ENCODE assay signal across 8 cellular contexts in the genomic region with DNA sequence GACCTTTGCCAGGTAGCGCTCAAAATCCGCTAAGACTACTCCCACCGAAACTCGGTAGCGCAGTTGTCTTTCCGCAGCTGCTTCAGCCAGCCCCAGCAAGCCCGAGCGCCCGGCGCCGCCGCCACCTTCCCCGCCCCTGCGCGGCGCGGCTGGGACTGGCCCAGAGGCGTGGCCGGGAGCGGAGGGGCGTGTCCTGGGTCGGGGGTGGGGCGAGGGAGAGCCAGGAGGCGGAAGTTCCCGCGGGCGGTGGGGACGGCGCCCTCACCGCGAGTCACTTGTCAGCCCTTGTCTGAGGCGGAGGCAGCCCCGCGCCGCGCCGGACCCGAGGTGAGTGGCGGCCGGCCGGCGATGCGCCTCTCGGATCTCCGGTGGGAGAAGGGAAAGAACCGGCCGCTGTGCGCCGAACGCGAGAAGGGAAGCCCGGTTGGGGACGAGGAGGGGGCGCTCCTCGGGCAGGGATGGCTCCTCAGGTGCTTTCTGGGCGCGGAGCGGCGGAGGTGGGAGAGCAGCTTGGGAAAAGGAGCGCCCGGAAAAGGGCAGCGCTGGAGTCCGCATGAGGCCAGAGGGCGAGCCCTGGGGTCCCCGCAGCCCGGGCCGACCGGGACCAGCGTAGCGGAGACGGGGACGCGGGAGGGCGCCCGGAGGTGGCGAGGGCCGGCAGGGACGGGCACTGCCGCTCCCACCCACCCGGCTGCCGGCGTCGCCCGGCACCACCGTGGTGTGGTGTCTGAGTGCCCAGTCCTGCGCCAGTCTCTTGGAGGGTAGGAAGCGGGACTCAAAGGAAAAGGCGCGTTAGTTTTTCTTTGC. TPM values are rescaled to one million over a fixed set of nuclear protein-coding genes. Genes with fewer than 3 reads are reported as not detected.
A peak's percentile ranks its signal among the peaks of the same experiment; 100 is the strongest.
DNase-seq lines count a peak whose midpoint lies in the region; TF ChIP-seq lines count a peak whose summit lies in the region.

A gene with protein sequence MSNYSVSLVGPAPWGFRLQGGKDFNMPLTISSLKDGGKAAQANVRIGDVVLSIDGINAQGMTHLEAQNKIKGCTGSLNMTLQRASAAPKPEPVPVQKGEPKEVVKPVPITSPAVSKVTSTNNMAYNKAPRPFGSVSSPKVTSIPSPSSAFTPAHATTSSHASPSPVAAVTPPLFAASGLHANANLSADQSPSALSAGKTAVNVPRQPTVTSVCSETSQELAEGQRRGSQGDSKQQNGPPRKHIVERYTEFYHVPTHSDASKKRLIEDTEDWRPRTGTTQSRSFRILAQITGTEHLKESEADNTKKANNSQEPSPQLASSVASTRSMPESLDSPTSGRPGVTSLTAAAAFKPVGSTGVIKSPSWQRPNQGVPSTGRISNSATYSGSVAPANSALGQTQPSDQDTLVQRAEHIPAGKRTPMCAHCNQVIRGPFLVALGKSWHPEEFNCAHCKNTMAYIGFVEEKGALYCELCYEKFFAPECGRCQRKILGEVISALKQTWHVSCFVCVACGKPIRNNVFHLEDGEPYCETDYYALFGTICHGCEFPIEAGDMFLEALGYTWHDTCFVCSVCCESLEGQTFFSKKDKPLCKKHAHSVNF (plus strand): TSS at position 274 of the 807 bp plus-strand sequence. CDS start 3,347 bp downstream, outside the sequence.

- H3K9me3 ChIP-seq in Caco-2: no peaks in the 10 kb centered on the region

- no TSS peak for BruUV-seq in Caco-2 (replicated peaks; lab: Mats Ljungman, UMichigan)

- no peaks in the 10 kb centered on the region for H3K36me3 ChIP-seq in Caco-2 (ENCODE audit: control insufficient read depth, insufficient read depth, low read length)

- H3K4me1 ChIP-seq in Caco-2: peaks cover 45% of the 10 kb centered on the region

- peak within 1 kb of the TSS; percentile 79 for H3K4me3 ChIP-seq in Caco-2 (ENCODE audit: low read depth, low read length)

- no peak for TF ChIP-seq CTCF in Caco-2 (IDR thresholded peaks at IDR 0.05; ENCODE audit: insufficient read depth in 1 of 2, low read depth in 1 of 2, low read length in 1 of 2, severe bottlenecking in 1 of 2, unreplicated experiment in 1 of 2)
- TF ChIP-seq CTCF in GM20000 (IDR thresholded peaks at IDR 0.05; ENCODE audit: extremely low read depth, missing control alignments): no peak
- no peak for TF ChIP-seq CTCF in endothelial cell (IDR thresholded peaks at IDR 0.05; ENCODE audit: unreplicated experiment)

- H3K27me3 ChIP-seq in Caco-2 (replicated peaks; ENCODE audit: control insufficient read depth, insufficient read depth, low read length): no peaks in the 10 kb centered on the region

- POLR2A ChIA-PET in Caco-2 (lab: Charles Lee): no interaction called here

- peaks cover 15% of the 10 kb centered on the region for H3K36me3 Mint-ChIP-seq in Caco-2 (ENCODE audit: insufficient read depth, unreplicated experiment)
- H3K36me3 Mint-ChIP-seq in endothelial cell (ENCODE audit: low read depth, unreplicated experiment): peaks cover 25% of the 10 kb centered on the region

- peak within 1 kb of the TSS; percentile 61 for H3K27ac Mint-ChIP-seq in Caco-2 (ENCODE audit: unreplicated experiment)
- H3K27ac Mint-ChIP-seq in endothelial cell (ENCODE audit: unreplicated experiment): peak within 1 kb of the TSS; percentile 96

- H3K9me3 Mint-ChIP-seq in Caco-2 (ENCODE audit: unreplicated experiment): no peaks in the 10 kb centered on the region
- H3K9me3 Mint-ChIP-seq in endothelial cell (ENCODE audit: unreplicated experiment): no peaks in the 10 kb centered on the region

- intact Hi-C loops in Caco-2 (cut with micrococcal nuclease; ENCODE audit: unreplicated experiment): loop anchor here (1.0 to 2.0 kb wide), 2 partner anchors 21 to 39 kb away; no protein-coding TSS in a partner anchor

- H3K27me3 Mint-ChIP-seq in Caco-2 (ENCODE audit: insufficient read depth, unreplicated experiment) (no peaks in the 10 kb centered on the region), endothelial cell (ENCODE audit: unreplicated experiment) (peaks cover 5% of the 10 kb centered on the region)

- H3K4me3 Mint-ChIP-seq in Caco-2 (ENCODE audit: unreplicated experiment) (peak within 1 kb of the TSS; percentile 85), endothelial cell (ENCODE audit: unreplicated experiment) (peak within 1 kb of the TSS; percentile 94)

- H3K4me1 Mint-ChIP-seq in Caco-2 (ENCODE audit: low read depth, unreplicated experiment): peaks cover 39% of the 10 kb centered on the region
- peaks cover 31% of the 10 kb centered on the region for H3K4me1 Mint-ChIP-seq in endothelial cell (ENCODE audit: unreplicated experiment)

- DNase-seq in Caco-2 (peak; percentile 90 to 94), GM20000 (ENCODE audit: low spot score) (peak; percentile 97), HT-29 (ENCODE audit: low spot score) (peak; percentile 95), NOMO-1 treated with dmso at 0.1 percent for 144 hours (lab: John Stamatoyannopoulos, UW; ENCODE audit: unreplicated experiment) (peak; percentile 80), endothelial cell (ENCODE audit: low spot score) (peak; percentile 94), middle frontal gyrus (ENCODE audit: extremely low spot score, low spot score) (peak; percentile 77)
- peak; percentile 88 for DNase-seq in activated CD8-positive, alpha-beta memory T cell treated with anti-CD3 and anti-CD28 coated beads, Interleukin-2, amount 50 U/mL, for 4 hours
- peak; percentile 79 to 82 for DNase-seq in stimulated activated CD8-positive, alpha-beta memory T cell treated with anti-CD3 and anti-CD28 coated beads, Interleukin-2, amount 100 ng/mL, for 48 hours (ENCODE audit: low read depth in 2 of 2)

- CTCF ChIA-PET in Caco-2 (lab: Charles Lee): no interaction called here

RNA-seq across cellular contexts. Expression of the gene that starts here (rescaled TPM):
- total RNA-seq in Caco-2 (2022): 106 and 116 TPM in 2 replicates
- total RNA-seq in HT-29 (2014; rRNA removed; shearing (Covaris generic)): 59.5 and 74.5 TPM in 2 replicates
- total RNA-seq in endothelial cell (ENCODE audit: unreplicated experiment): 83.5 TPM

Comparison
In these comparisons a context has a peak if more than half of its experiments do, and no peak if none do; other contexts are left out.
1. Peak in every context shown above with its lines: DNase-seq and H3K4me3 ChIP-seq.